In genomic region chr7:82605247-82605864, GRCh38 we compare ENCODE assay signal across 9 cellular contexts.
DNase-seq lines count a peak whose midpoint lies in the region; ATAC-seq and TF ChIP-seq lines count a peak whose summit lies in the region.
"Had no signal": no experiment of that assay in that cellular context is flagged by ENCODE, and none has a peak within 500 bp of the region (broad histone marks: within the 10 kb centered on the region; RNA-seq: fewer than 3 reads in every experiment).

No MANE protein-coding gene starts in this region.

- H3K27ac Mint-ChIP-seq in stimulated activated naive B cell treated with anti-CD40 and anti-IgM and Interleukin-4, amounts not matched to agents 10 μg/mL and 1 μg/mL and 100 μg/mL, for 72 hours: no peak overlapping the region

- no peaks in the 10 kb centered on the region for H3K36me3 Mint-ChIP-seq in stimulated activated naive B cell treated with anti-CD40 and anti-IgM and Interleukin-4, amounts not matched to agents 10 μg/mL and 1 μg/mL and 100 μg/mL, for 72 hours

- DNase-seq in SIG-M5 treated with dmso at 0.1 percent for 504 hours (lab: John Stamatoyannopoulos, UW; ENCODE audit: unreplicated experiment) (peak; percentile 52), SIG-M5 (lab: John Stamatoyannopoulos, UW) (no peak), NCI-H2227 (lab: John Stamatoyannopoulos, UW; ENCODE audit: unreplicated experiment) (peak; percentile 73), astrocyte of the cerebellum (ENCODE audit: low read depth) (peak; percentile 31), kidney tubule cell (ENCODE audit: low spot score) (peak; percentile 44)
- no peak for DNase-seq in effector CD8-positive, alpha-beta T cell (lab: John Stamatoyannopoulos, UW)
- no peak for DNase-seq in stimulated activated naive B cell treated with anti-CD40 and anti-IgM and Interleukin-4, amounts not matched to agents 10 μg/mL and 1 μg/mL and 100 μg/mL, for 72 hours

- no peak overlapping the region for H3K4me3 Mint-ChIP-seq in stimulated activated naive B cell treated with anti-CD40 and anti-IgM and Interleukin-4, amounts not matched to agents 10 μg/mL and 1 μg/mL and 100 μg/mL, for 72 hours

- no peak overlapping the region for H3K4me3 ChIP-seq in astrocyte of the cerebellum (ENCODE audit: low read depth, low read length)
- H3K4me3 ChIP-seq: BLaER1 had no signal

- peak; percentile 51 for TF ChIP-seq CTCF in astrocyte of the cerebellum (IDR thresholded peaks at IDR 0.05; ENCODE audit: low read depth, low read length, missing control alignments)

- no peaks in the 10 kb centered on the region for H3K9me3 Mint-ChIP-seq in stimulated activated naive B cell treated with anti-CD40 and anti-IgM and Interleukin-4, amounts not matched to agents 10 μg/mL and 1 μg/mL and 100 μg/mL, for 72 hours

- ATAC-seq in HG02938 (IDR thresholded peaks at IDR 0.05; ENCODE audit: unreplicated experiment): peak; percentile 57
- no peak for ATAC-seq in stimulated activated naive B cell treated with anti-CD40 and anti-IgM and Interleukin-4, amounts not matched to agents 10 μg/mL and 1 μg/mL and 100 μg/mL, for 72 hours (replicated peaks)

- H3K27me3 Mint-ChIP-seq in stimulated activated naive B cell treated with anti-CD40 and anti-IgM and Interleukin-4, amounts not matched to agents 10 μg/mL and 1 μg/mL and 100 μg/mL, for 72 hours: no peaks in the 10 kb centered on the region

- H3K4me1 Mint-ChIP-seq in stimulated activated naive B cell treated with anti-CD40 and anti-IgM and Interleukin-4, amounts not matched to agents 10 μg/mL and 1 μg/mL and 100 μg/mL, for 72 hours: no peaks in the 10 kb centered on the region

- in situ Hi-C loops in astrocyte of the cerebellum (cut with HindIII; ENCODE audit: low sequenced_read_pairs): loop anchor here (25.0 kb wide), 1 partner anchor 1093 kb away; no protein-coding TSS in a partner anchor

Comparison
In these comparisons a context has a peak if more than half of its experiments do, and no peak if none do; other contexts are left out.
1. DNase-seq: peak in SIG-M5 treated with dmso at 0.1 percent for 504 hours (single experiment), NCI-H2227 (single experiment), astrocyte of the cerebellum (single experiment) and kidney tubule cell (single experiment); none in SIG-M5 (single experiment), effector CD8-positive, alpha-beta T cell (single experiment) and stimulated activated naive B cell treated with anti-CD40 and anti-IgM and Interleukin-4, amounts not matched to agents 10 μg/mL and 1 μg/mL and 100 μg/mL, for 72 hours (single experiment).